Comparison of ENCODE assay signal across 21 cellular contexts in genomic region chr17:51617876-51618455, GRCh38.
"Had no signal": no experiment of that assay in that cellular context is flagged by ENCODE, and none has a peak within 500 bp of the region (broad histone marks: within the 10 kb centered on the region; RNA-seq: fewer than 3 reads in every experiment).

No MANE protein-coding gene starts in this region.

- FAIRE-seq: pancreas had no signal

- H3K9me3 Mint-ChIP-seq: activated naive CD4-positive, alpha-beta T cell treated with anti-CD3 and anti-CD28 coated beads, Interleukin-2, amount 10 ng/mL, durations not matched to agents 7 days and 5 days; activated naive CD8-positive, alpha-beta T cell treated with anti-CD3 and anti-CD28 coated beads, Interleukin-2, amount 50 U/mL, for 24 hours had no signal

- H3K27me3 Mint-ChIP-seq: activated naive CD8-positive, alpha-beta T cell treated with anti-CD3 and anti-CD28 coated beads, Interleukin-2, amount 50 U/mL, for 24 hours had no signal

- H3K9me3 ChIP-seq: mucosa of descending colon, neutrophil, pancreas, tibial artery had no signal

- H3K36me3 Mint-ChIP-seq: activated naive CD4-positive, alpha-beta T cell treated with anti-CD3 and anti-CD28 coated beads, Interleukin-2, amount 10 ng/mL, durations not matched to agents 7 days and 5 days; naive B cell had no signal

- H3K4me3 ChIP-seq: mucosa of descending colon, pancreas, tibial artery had no signal

- H3K27ac ChIP-seq: brain microvascular endothelial cell, neutrophil, pancreas, tibial artery had no signal

- H3K4me1 Mint-ChIP-seq: activated naive CD4-positive, alpha-beta T cell treated with anti-CD3 and anti-CD28 coated beads, Interleukin-2, amount 10 ng/mL, durations not matched to agents 7 days and 5 days; activated naive CD8-positive, alpha-beta T cell treated with anti-CD3 and anti-CD28 coated beads, Interleukin-2, amount 50 U/mL, for 24 hours; naive B cell had no signal

- H3K27me3 ChIP-seq: brain microvascular endothelial cell, neutrophil, pancreas, tibial artery had no signal

- H3K27ac Mint-ChIP-seq: activated naive CD4-positive, alpha-beta T cell treated with anti-CD3 and anti-CD28 coated beads, Interleukin-2, amount 10 ng/mL, durations not matched to agents 7 days and 5 days; activated naive CD8-positive, alpha-beta T cell treated with anti-CD3 and anti-CD28 coated beads, Interleukin-2, amount 50 U/mL, for 24 hours had no signal

- H3K4me1 ChIP-seq: pancreas, tibial artery had no signal

- DNase-seq: activated CD4-positive, alpha-beta T cell treated with anti-CD3 and anti-CD28 coated beads, Interleukin-2, amount 50 U/mL, for 1 hour; activated CD8-positive, alpha-beta memory T cell treated with anti-CD3 and anti-CD28 coated beads, Interleukin-2, amount 50 U/mL, for 48 hours; activated effector memory CD4-positive, alpha-beta T cell treated with Interleukin-2 at 50 U/mL for 16 hours; activated naive CD4-positive, alpha-beta T cell treated with anti-CD3 and anti-CD28 coated beads, Interleukin-2, amount 10 ng/mL, durations not matched to agents 7 days and 5 days; activated naive CD8-positive, alpha-beta T cell treated with anti-CD3 and anti-CD28 coated beads, Interleukin-2, amount 50 U/mL, for 24 hours; activated T-cell treated with anti-CD3 and anti-CD28 coated beads, Interleukin-2, amount 50 U/mL, for 48 hours; brain microvascular endothelial cell; central memory CD4-positive, alpha-beta T cell; cortex of kidney; effector CD4-positive, alpha-beta T cell; left ventricle myocardium superior; mesenchymal stem cell; mucosa of descending colon; naive B cell; pancreas; stimulated activated CD8-positive, alpha-beta memory T cell treated with anti-CD3 and anti-CD28 coated beads, Interleukin-4, amount 100 ng/mL, for 48 hours; stimulated activated naive CD4-positive, alpha-beta T cell; tibial artery had no signal

- H3K4me3 Mint-ChIP-seq: activated naive CD4-positive, alpha-beta T cell treated with anti-CD3 and anti-CD28 coated beads, Interleukin-2, amount 10 ng/mL, durations not matched to agents 7 days and 5 days; activated naive CD8-positive, alpha-beta T cell treated with anti-CD3 and anti-CD28 coated beads, Interleukin-2, amount 50 U/mL, for 24 hours; naive B cell had no signal

- H3K36me3 ChIP-seq: brain microvascular endothelial cell, neutrophil, pancreas, tibial artery had no signal

- ATAC-seq: activated CD4-positive, CD25-positive, alpha-beta regulatory T cell treated with anti-CD3 and anti-CD28 coated beads, Interleukin-2, amount 50 U/mL, for 24 hours; activated naive CD8-positive, alpha-beta T cell treated with anti-CD3 and anti-CD28 coated beads, Interleukin-2, amount 50 U/mL, for 24 hours; esophagus mucosa; left ventricle myocardium superior; mucosa of descending colon; pancreas had no signal
